8 cellular contexts compared by ENCODE assay signal in genomic region chr6:18263561-18264337, GRCh38. TPM values are rescaled to one million over a fixed set of nuclear protein-coding genes. Genes with fewer than 3 reads are reported as not detected.
DNase-seq lines count a peak whose midpoint lies in the region; ATAC-seq, FAIRE-seq and TF ChIP-seq lines count a peak whose summit lies in the region.

No MANE protein-coding gene starts in this region.

- H3K4me3 Mint-ChIP-seq in astrocyte (ENCODE audit: unreplicated experiment) (peak overlapping the region; percentile 93), progenitor cell of endocrine pancreas (ENCODE audit: low read depth) (peak overlapping the region; percentile 95)

- no peak for TF ChIP-seq CTCF in astrocyte (IDR thresholded peaks at IDR 0.05; ENCODE audit: insufficient read depth, low read depth, low read length)
- TF ChIP-seq CTCF in progenitor cell of endocrine pancreas (IDR thresholded peaks at IDR 0.05; ENCODE audit: unreplicated experiment) = no peak

- no peaks in the 10 kb centered on the region for H3K36me3 ChIP-seq in astrocyte (ENCODE audit: insufficient read depth, low read length)

- peak overlapping the region; percentile 91 for H3K4me3 ChIP-seq in astrocyte (ENCODE audit: insufficient read depth, low read depth, low read length)

- no peaks in the 10 kb centered on the region for H3K9me3 ChIP-seq in astrocyte (ENCODE audit: insufficient read depth, low read depth, low read length)

- peaks cover 53% of the 10 kb centered on the region for H3K79me2 ChIP-seq in astrocyte (ENCODE audit: insufficient read depth, low read length)

- no peaks in the 10 kb centered on the region for H3K36me3 Mint-ChIP-seq in astrocyte (ENCODE audit: low read depth, unreplicated experiment)
- H3K36me3 Mint-ChIP-seq in progenitor cell of endocrine pancreas (ENCODE audit: insufficient read depth) = peaks cover 5% of the 10 kb centered on the region

- peaks cover 39% of the 10 kb centered on the region for H4K20me1 ChIP-seq in astrocyte (ENCODE audit: insufficient read depth, low read length)

- ATAC-seq in GM18867 (IDR thresholded peaks at IDR 0.05; ENCODE audit: unreplicated experiment) (peak; percentile 5), HG03139 (IDR thresholded peaks at IDR 0.05; ENCODE audit: unreplicated experiment) (peak; percentile 19)

- H3K27me3 Mint-ChIP-seq in astrocyte (ENCODE audit: low read depth, unreplicated experiment) (no peaks in the 10 kb centered on the region), progenitor cell of endocrine pancreas (no peaks in the 10 kb centered on the region)

- no peak for FAIRE-seq in astrocyte (lab: Jason Lieb, UNC)

- H3K9me3 Mint-ChIP-seq in astrocyte (ENCODE audit: unreplicated experiment) = no peaks in the 10 kb centered on the region
- H3K9me3 Mint-ChIP-seq in progenitor cell of endocrine pancreas (ENCODE audit: low read depth) = no peaks in the 10 kb centered on the region

- H3K4me2 ChIP-seq in astrocyte (ENCODE audit: low read length) = peak overlapping the region; percentile 88

- peaks cover 36% of the 10 kb centered on the region for H3K4me1 ChIP-seq in astrocyte (ENCODE audit: insufficient read depth, low read length)

- peak overlapping the region; percentile 94 for H3K9ac ChIP-seq in astrocyte (ENCODE audit: low read length)

- DNase-seq in Ammon's horn (ENCODE audit: low spot score) (peak; percentile 62), astrocyte (ENCODE audit: low read depth) (peak; percentile 24), hepatic stellate cell (ENCODE audit: low spot score) (peak; percentile 69), progenitor cell of endocrine pancreas (ENCODE audit: low spot score, unreplicated experiment) (peak; percentile 41), H4 (ENCODE audit: low spot score) (no peak)

- H3K27ac ChIP-seq in astrocyte (ENCODE audit: low read depth, low read length) = peak overlapping the region; percentile 95

- peak overlapping the region; percentile 56 for H3K27ac Mint-ChIP-seq in astrocyte (ENCODE audit: unreplicated experiment)
- peak overlapping the region; percentile 92 for H3K27ac Mint-ChIP-seq in progenitor cell of endocrine pancreas

- H2AFZ ChIP-seq in astrocyte (ENCODE audit: low read depth, low read length) = peak overlapping the region; percentile 73

- no peaks in the 10 kb centered on the region for H3K27me3 ChIP-seq in astrocyte (ENCODE audit: insufficient read depth, low read length)

- peaks cover 17% of the 10 kb centered on the region for H3K4me1 Mint-ChIP-seq in astrocyte (ENCODE audit: low read depth, unreplicated experiment)
- peaks cover 42% of the 10 kb centered on the region for H3K4me1 Mint-ChIP-seq in progenitor cell of endocrine pancreas (ENCODE audit: low read depth)

TF ChIP-seq in PFSK-1, 5 proteins besides CTCF, POLR2A, EP300 and RAD21:
- peak; percentile 52 for TF ChIP-seq FOXP2 (optimal IDR thresholded peaks at IDR 0.05; ENCODE audit: borderline replicate concordance, extremely low read depth, extremely low read length, insufficient read depth)
- peak; percentile 62; the same call in 1 of the 2 replicates for TF ChIP-seq SIN3A (IDR thresholded peaks at IDR 0.05; ENCODE audit: borderline replicate concordance, insufficient read depth, low read length)
- TF ChIP-seq, protein P1, sequence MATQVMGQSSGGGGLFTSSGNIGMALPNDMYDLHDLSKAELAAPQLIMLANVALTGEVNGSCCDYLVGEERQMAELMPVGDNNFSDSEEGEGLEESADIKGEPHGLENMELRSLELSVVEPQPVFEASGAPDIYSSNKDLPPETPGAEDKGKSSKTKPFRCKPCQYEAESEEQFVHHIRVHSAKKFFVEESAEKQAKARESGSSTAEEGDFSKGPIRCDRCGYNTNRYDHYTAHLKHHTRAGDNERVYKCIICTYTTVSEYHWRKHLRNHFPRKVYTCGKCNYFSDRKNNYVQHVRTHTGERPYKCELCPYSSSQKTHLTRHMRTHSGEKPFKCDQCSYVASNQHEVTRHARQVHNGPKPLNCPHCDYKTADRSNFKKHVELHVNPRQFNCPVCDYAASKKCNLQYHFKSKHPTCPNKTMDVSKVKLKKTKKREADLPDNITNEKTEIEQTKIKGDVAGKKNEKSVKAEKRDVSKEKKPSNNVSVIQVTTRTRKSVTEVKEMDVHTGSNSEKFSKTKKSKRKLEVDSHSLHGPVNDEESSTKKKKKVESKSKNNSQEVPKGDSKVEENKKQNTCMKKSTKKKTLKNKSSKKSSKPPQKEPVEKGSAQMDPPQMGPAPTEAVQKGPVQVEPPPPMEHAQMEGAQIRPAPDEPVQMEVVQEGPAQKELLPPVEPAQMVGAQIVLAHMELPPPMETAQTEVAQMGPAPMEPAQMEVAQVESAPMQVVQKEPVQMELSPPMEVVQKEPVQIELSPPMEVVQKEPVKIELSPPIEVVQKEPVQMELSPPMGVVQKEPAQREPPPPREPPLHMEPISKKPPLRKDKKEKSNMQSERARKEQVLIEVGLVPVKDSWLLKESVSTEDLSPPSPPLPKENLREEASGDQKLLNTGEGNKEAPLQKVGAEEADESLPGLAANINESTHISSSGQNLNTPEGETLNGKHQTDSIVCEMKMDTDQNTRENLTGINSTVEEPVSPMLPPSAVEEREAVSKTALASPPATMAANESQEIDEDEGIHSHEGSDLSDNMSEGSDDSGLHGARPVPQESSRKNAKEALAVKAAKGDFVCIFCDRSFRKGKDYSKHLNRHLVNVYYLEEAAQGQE (IDR thresholded peaks at IDR 0.05; ENCODE audit: insufficient read depth in 1 of 2, low read depth in 2 of 2, low read length in 2 of 2) = no peak
- no peak for TF ChIP-seq TAF1 (IDR thresholded peaks at IDR 0.05; ENCODE audit: borderline replicate concordance, insufficient read depth, low read length)
- 0 out of 2 replicates have a peak, but pooled peaks have one; percentile 2 for TF ChIP-seq POLR2AphosphoS5 (IDR thresholded peaks at IDR 0.05; ENCODE audit: low read depth, low read length)

RNA-seq across cellular contexts. Expression of gene DEK, which starts 0.6 kb away (rescaled TPM):
- polyA plus RNA-seq in PFSK-1 (2012; ENCODE audit: insufficient read length, low read depth) = 72.0 TPM
- total RNA-seq in astrocyte (35.2 and 39.9 TPM in 2 replicates), progenitor cell of endocrine pancreas (114 and 120 TPM in 2 replicates)
- total RNA-seq in H4 (2014; rRNA removed; shearing (Covaris generic)) = 123 and 141 TPM in 2 replicates
